1 cellular context compared by ENCODE assay signal in the genomic region with DNA sequence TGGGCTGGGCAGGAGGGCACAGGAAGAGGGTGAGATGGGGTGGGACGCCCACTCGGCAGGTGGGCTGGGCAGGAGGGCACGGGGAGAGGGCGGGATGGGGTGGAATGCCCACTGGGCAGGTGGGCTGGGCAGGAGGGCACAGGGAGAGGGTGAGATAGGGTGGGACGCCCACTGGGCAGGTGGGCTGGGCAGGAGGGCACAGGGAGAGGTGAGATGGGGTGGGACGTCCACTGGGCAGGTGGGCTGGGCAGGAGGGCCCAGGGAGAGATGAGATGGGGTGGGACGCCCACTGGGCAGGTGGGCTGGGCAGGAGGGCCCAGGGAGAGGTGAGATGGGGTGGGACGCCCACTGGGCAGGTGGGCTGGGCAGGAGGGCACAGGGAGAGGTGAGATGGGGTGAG. TPM values are rescaled to one million over a fixed set of nuclear protein-coding genes. Genes with fewer than 3 reads are reported as not detected.
"Had no signal": no experiment of that assay in that cellular context is flagged by ENCODE, and none has a peak within 500 bp of the region (broad histone marks: within the 10 kb centered on the region; RNA-seq: fewer than 3 reads in every experiment).

No MANE protein-coding gene starts in this region.

RNA-seq across cellular contexts. Expression of gene RAMACL, which starts 4.7 kb away (rescaled TPM):
- polyA plus RNA-seq: naive thymus-derived CD4-positive, alpha-beta T cell had no signal
